1 cellular context compared by ENCODE assay signal in the genomic region with DNA sequence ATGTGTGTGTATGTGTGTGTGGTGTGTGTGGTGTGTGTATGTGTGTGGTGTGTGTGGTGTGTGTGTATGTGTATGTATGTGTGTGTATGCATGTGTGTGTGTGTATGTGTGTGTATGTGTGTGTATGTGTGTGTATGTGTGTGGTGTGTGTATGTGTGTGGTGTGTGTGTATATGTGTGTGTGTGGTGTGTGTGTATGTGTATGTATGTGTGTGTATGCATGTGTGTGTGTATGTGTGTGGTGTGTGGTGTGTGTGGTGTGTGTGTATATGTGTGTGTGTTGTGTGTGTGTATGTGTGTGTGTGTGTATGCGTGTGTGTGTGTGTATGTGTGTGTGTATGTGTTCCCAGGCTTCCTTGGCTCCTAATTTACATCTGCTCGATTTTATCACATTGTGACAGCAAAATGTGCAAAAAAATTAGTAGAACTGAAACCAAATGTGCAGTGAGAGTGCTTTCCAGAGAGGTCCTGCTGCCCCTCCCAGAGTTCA.
TF ChIP-seq lines count a peak whose summit lies in the region.

No MANE protein-coding gene starts in this region.

TF ChIP-seq in HEK293, 187 proteins besides CTCF, POLR2A, EP300 and RAD21:
- TF ChIP-seq, protein P1, sequence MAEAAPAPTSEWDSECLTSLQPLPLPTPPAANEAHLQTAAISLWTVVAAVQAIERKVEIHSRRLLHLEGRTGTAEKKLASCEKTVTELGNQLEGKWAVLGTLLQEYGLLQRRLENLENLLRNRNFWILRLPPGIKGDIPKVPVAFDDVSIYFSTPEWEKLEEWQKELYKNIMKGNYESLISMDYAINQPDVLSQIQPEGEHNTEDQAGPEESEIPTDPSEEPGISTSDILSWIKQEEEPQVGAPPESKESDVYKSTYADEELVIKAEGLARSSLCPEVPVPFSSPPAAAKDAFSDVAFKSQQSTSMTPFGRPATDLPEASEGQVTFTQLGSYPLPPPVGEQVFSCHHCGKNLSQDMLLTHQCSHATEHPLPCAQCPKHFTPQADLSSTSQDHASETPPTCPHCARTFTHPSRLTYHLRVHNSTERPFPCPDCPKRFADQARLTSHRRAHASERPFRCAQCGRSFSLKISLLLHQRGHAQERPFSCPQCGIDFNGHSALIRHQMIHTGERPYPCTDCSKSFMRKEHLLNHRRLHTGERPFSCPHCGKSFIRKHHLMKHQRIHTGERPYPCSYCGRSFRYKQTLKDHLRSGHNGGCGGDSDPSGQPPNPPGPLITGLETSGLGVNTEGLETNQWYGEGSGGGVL (tag by site-specific recombination; IDR thresholded peaks at IDR 0.05): no peak
- TF ChIP-seq MEIS1 (CRISPR knock-in tag; IDR thresholded peaks at IDR 0.05; ENCODE audit: borderline replicate concordance): no peak
- TF ChIP-seq ZNF335 (tag by site-specific recombination; conservative IDR thresholded peaks at IDR 0.05): no peak
- TF ChIP-seq, protein P2, sequence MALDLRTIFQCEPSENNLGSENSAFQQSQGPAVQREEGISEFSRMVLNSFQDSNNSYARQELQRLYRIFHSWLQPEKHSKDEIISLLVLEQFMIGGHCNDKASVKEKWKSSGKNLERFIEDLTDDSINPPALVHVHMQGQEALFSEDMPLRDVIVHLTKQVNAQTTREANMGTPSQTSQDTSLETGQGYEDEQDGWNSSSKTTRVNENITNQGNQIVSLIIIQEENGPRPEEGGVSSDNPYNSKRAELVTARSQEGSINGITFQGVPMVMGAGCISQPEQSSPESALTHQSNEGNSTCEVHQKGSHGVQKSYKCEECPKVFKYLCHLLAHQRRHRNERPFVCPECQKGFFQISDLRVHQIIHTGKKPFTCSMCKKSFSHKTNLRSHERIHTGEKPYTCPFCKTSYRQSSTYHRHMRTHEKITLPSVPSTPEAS (tag by site-specific recombination; IDR thresholded peaks at IDR 0.05): peak; percentile 99
- TF ChIP-seq OSR2 (tag by site-specific recombination; IDR thresholded peaks at IDR 0.05): no peak
